Comparison of ENCODE assay signal across 1 cellular context in genomic region chr16:67841816-67842508, GRCh38.
TF ChIP-seq lines count a peak whose summit lies in the region.

Gene THAP11, plus strand, starts transcription at chr16:67842320. Its CDS starts 235 bp downstream, at chr16:67842555.

TF ChIP-seq in K562, 482 proteins besides CTCF, POLR2A, EP300 and RAD21 (continued from another document and continues in another):
- TF ChIP-seq AFF1 (IDR thresholded peaks at IDR 0.05; ENCODE audit: low read depth in 1 of 2, partially characterized antibody in 2 of 2) (peak in 1 of 2 experiments; percentile 95), PHF20 (IDR thresholded peaks at IDR 0.05; ENCODE audit: partially characterized antibody) (no peak), ZNF280B (CRISPR knock-in tag; IDR thresholded peaks at IDR 0.05) (no peak), KLF13 (tag; IDR thresholded peaks at IDR 0.05; ENCODE audit: borderline replicate concordance, low read depth) (peak; percentile 74), GATAD2B (IDR thresholded peaks at IDR 0.05; ENCODE audit: borderline replicate concordance) (no peak; the same call in none of the 2 replicates), TEAD4 (IDR thresholded peaks at IDR 0.05; ENCODE audit: low read length) (peak; percentile 45; the same call in 1 of the 2 replicates), TEAD4 (CRISPR knock-in tag; IDR thresholded peaks at IDR 0.05; ENCODE audit: borderline replicate concordance) (no peak), HES1 (IDR thresholded peaks at IDR 0.05; ENCODE audit: low read depth) (no peak), PYGO2 (tag; IDR thresholded peaks at IDR 0.05) (no peak), HOXB6 (CRISPR knock-in tag; IDR thresholded peaks at IDR 0.05; ENCODE audit: borderline replicate concordance) (no peak), STAT5B (CRISPR knock-in tag; IDR thresholded peaks at IDR 0.05) (no peak), RERE (CRISPR knock-in tag; IDR thresholded peaks at IDR 0.05; ENCODE audit: borderline replicate concordance) (no peak), HNRNPUL1 (IDR thresholded peaks at IDR 0.05; ENCODE audit: low read length) (no peak), HMG20B (CRISPR knock-in tag; IDR thresholded peaks at IDR 0.05) (no peak), ATF3 (IDR thresholded peaks at IDR 0.05) (no peak), ATF3 (CRISPR knock-in tag; conservative IDR thresholded peaks at IDR 0.05) (peak; percentile 86; the same call in 1 of the 2 replicates), L3MBTL2 (IDR thresholded peaks at IDR 0.05) (peak; percentile 87), SIN3B (IDR thresholded peaks at IDR 0.05; ENCODE audit: low read depth) (peak; percentile 71), BRF2 (IDR thresholded peaks at IDR 0.05; ENCODE audit: borderline replicate concordance, insufficient read depth, insufficient read length) (no peak), CEBPZ (IDR thresholded peaks at IDR 0.05; ENCODE audit: borderline replicate concordance, low read depth, low read length) (no peak), MYC (IDR thresholded peaks at IDR 0.05; ENCODE audit: low read depth, low read length) (no peak; the same call in 1 of the 2 replicates), MYC (CRISPR knock-in tag; IDR thresholded peaks at IDR 0.05; ENCODE audit: borderline replicate concordance, low read depth) (no peak), ZNF830 (CRISPR knock-in tag; IDR thresholded peaks at IDR 0.05) (no peak), ZBTB2 (IDR thresholded peaks at IDR 0.05) (peak; percentile 95), THAP7 (CRISPR knock-in tag; IDR thresholded peaks at IDR 0.05) (peak; percentile 66; the same call in 1 of the 2 replicates), ZFP1 (CRISPR knock-in tag; IDR thresholded peaks at IDR 0.05) (no peak), ZBTB5 (IDR thresholded peaks at IDR 0.05) (no peak), ATF2 (CRISPR knock-in tag; IDR thresholded peaks at IDR 0.05) (no peak), DNMT1 (IDR thresholded peaks at IDR 0.05) (no peak), PTRF (tag; IDR thresholded peaks at IDR 0.05) (no peak), CC2D1A (IDR thresholded peaks at IDR 0.05) (no peak), ZFP30 (CRISPR knock-in tag; IDR thresholded peaks at IDR 0.05; ENCODE audit: borderline replicate concordance) (no peak), ASH1L (IDR thresholded peaks at IDR 0.05; ENCODE audit: borderline replicate concordance, low read depth, partially characterized antibody) (no peak)
